Comparison of ENCODE assay signal across 1 cellular context in the genomic region with DNA sequence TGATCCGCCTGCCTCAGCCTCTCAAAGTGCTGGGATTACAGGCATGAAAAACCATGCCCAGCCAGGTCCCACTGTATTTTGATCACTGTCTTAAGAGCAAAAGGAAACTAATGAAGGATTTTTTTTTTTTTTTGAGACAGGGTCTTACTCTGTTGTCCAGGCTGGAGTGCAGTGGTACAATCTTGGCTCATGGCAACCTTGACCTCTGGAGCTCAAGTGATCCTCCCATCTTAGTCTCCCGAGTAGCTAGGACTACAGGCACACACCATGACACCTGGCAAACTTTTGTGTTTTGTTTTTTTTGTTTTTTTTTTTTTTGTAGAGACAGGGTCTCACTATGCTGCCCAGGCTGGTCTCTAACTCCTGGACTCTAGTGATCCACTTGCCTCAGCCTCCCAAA.
A peak's percentile ranks its signal among the peaks of the same experiment; 100 is the strongest.
TF ChIP-seq lines count a peak whose summit lies in the region.

No MANE protein-coding gene starts in this region.

TF ChIP-seq in HepG2, 621 proteins besides CTCF, POLR2A, EP300 and RAD21:
- TF ChIP-seq ZNF616 (CRISPR knock-in tag; IDR thresholded peaks at IDR 0.05; ENCODE audit: low read depth): no peak
- TF ChIP-seq MAFK (conservative IDR thresholded peaks at IDR 0.05 in 1 of 2, IDR thresholded peaks at IDR 0.05 in 1 of 2; ENCODE audit: low read length in 2 of 2): no peak
- TF ChIP-seq, protein P1, sequence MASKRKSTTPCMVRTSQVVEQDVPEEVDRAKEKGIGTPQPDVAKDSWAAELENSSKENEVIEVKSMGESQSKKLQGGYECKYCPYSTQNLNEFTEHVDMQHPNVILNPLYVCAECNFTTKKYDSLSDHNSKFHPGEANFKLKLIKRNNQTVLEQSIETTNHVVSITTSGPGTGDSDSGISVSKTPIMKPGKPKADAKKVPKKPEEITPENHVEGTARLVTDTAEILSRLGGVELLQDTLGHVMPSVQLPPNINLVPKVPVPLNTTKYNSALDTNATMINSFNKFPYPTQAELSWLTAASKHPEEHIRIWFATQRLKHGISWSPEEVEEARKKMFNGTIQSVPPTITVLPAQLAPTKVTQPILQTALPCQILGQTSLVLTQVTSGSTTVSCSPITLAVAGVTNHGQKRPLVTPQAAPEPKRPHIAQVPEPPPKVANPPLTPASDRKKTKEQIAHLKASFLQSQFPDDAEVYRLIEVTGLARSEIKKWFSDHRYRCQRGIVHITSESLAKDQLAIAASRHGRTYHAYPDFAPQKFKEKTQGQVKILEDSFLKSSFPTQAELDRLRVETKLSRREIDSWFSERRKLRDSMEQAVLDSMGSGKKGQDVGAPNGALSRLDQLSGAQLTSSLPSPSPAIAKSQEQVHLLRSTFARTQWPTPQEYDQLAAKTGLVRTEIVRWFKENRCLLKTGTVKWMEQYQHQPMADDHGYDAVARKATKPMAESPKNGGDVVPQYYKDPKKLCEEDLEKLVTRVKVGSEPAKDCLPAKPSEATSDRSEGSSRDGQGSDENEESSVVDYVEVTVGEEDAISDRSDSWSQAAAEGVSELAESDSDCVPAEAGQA (IDR thresholded peaks at IDR 0.05; ENCODE audit: low read depth): no peak
- TF ChIP-seq, protein P1 (CRISPR knock-in tag; IDR thresholded peaks at IDR 0.05; ENCODE audit: borderline replicate concordance): no peak
- 0 out of 2 replicates have a peak, but pooled peaks have one; percentile 32 for TF ChIP-seq ZNF121 (CRISPR knock-in tag; IDR thresholded peaks at IDR 0.05)
- no peak for TF ChIP-seq NR2F1 (CRISPR knock-in tag; IDR thresholded peaks at IDR 0.05)
- TF ChIP-seq REPIN1 (CRISPR knock-in tag; IDR thresholded peaks at IDR 0.05; ENCODE audit: borderline replicate concordance, low read depth): no peak
- TF ChIP-seq FOXP1 (IDR thresholded peaks at IDR 0.05): no peak
- TF ChIP-seq FOXP1 (CRISPR knock-in tag; IDR thresholded peaks at IDR 0.05): no peak
